Comparison of ENCODE assay signal across 24 cellular contexts in the genomic region with DNA sequence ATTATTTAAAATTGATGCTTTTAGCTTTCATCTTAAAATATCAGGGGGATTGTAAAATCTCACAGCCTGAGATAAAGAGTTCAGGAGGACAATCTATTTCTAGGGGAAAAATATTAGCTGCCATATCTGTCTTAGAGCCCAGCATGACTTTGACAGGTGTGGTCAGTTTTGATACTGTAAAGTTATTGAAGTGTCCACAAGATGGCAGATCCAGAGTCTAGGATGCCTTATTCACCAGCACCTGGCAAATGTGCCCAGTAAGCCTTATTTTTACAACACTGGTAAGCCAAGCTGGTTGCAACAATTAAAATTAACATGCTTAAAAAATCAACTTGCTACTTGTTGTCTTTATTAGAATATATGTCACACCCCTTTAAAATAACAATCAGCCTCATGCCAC.
DNase-seq lines count a peak whose midpoint lies in the region; ATAC-seq, FAIRE-seq and TF ChIP-seq lines count a peak whose summit lies in the region.
"Had no signal": no experiment of that assay in that cellular context is flagged by ENCODE, and none has a peak within 500 bp of the region (broad histone marks: within the 10 kb centered on the region; RNA-seq: fewer than 3 reads in every experiment).

No MANE protein-coding gene starts in this region.

- no peak overlapping the region for H3K9ac ChIP-seq in Loucy (ENCODE audit: low read depth, low read length, poor library complexity, severe bottlenecking)
- no peak overlapping the region for H3K9ac ChIP-seq in keratinocyte (ENCODE audit: control insufficient read depth, extremely low read depth, insufficient read depth, low read length)

- H2AFZ ChIP-seq in Loucy (ENCODE audit: low read length) (no peak overlapping the region), keratinocyte (ENCODE audit: control insufficient read depth, low read length) (no peak overlapping the region)

- H3K79me2 ChIP-seq in Loucy (ENCODE audit: insufficient read depth, low read length): no peaks in the 10 kb centered on the region
- H3K79me2 ChIP-seq in keratinocyte (ENCODE audit: control insufficient read depth, insufficient read depth, low read length): no peaks in the 10 kb centered on the region

- H3K4me3 ChIP-seq in Loucy (ENCODE audit: low read length, poor library complexity, severe bottlenecking) (no peak overlapping the region), RWPE2 (ENCODE audit: severe bottlenecking) (no peak overlapping the region), keratinocyte (ENCODE audit: control insufficient read depth in 2 of 3, extremely low read depth in 1 of 3, insufficient read depth in 2 of 3, low read depth in 1 of 3, low read length in 3 of 3) (no peak overlapping the region)
- H3K4me3 ChIP-seq: HAP-1, heart right ventricle, pancreas, right atrium auricular region, upper lobe of left lung had no signal

- ATAC-seq in RWPE2 (ENCODE audit: low read depth): no peak
- ATAC-seq: activated CD8-positive, alpha-beta memory T cell treated with anti-CD3 and anti-CD28 coated beads, Interleukin-2, amount 10 ng/mL, durations not matched to agents 7 days and 5 days; heart right ventricle; left ventricle myocardium superior; pancreas had no signal

- H3K4me2 ChIP-seq in Loucy (ENCODE audit: low read depth, low read length, poor library complexity, severe bottlenecking) (no peak overlapping the region), keratinocyte (ENCODE audit: control insufficient read depth, extremely low read depth, insufficient read depth, low read depth, low read length) (no peak overlapping the region)

- H3K9me2 ChIP-seq in Loucy (replicated peaks; ENCODE audit: low read depth, low read length): no peaks in the 10 kb centered on the region

- no peaks in the 10 kb centered on the region for H3F3A ChIP-seq in Loucy (ENCODE audit: low read depth)

- no peaks in the 10 kb centered on the region for H3K27me3 ChIP-seq in Loucy (ENCODE audit: insufficient read depth, low read length, poor library complexity, severe bottlenecking)
- H3K27me3 ChIP-seq in RWPE2 (ENCODE audit: insufficient read depth, poor library complexity, severe bottlenecking): no peaks in the 10 kb centered on the region
- H3K27me3 ChIP-seq in keratinocyte (ENCODE audit: control insufficient read depth, extremely low read depth, insufficient read depth, low read length): no peaks in the 10 kb centered on the region
- H3K27me3 ChIP-seq: heart right ventricle, pancreas, right atrium auricular region, upper lobe of left lung had no signal

- H3K36me3 ChIP-seq in Loucy (ENCODE audit: insufficient read depth, low read length) (no peaks in the 10 kb centered on the region), RWPE2 (ENCODE audit: low read depth) (no peaks in the 10 kb centered on the region), keratinocyte (ENCODE audit: control insufficient read depth in 2 of 2, extremely low read depth in 1 of 2, insufficient read depth in 2 of 2, low read length in 2 of 2) (no peaks in the 10 kb centered on the region)
- H3K36me3 ChIP-seq: HAP-1, heart right ventricle, pancreas, right atrium auricular region, upper lobe of left lung had no signal

- H3K27ac ChIP-seq in RWPE2 (ENCODE audit: poor library complexity, severe bottlenecking): no peak overlapping the region
- no peak overlapping the region for H3K27ac ChIP-seq in keratinocyte (ENCODE audit: control insufficient read depth, insufficient read depth, low read length)
- H3K27ac ChIP-seq: heart right ventricle, pancreas, right atrium auricular region, upper lobe of left lung had no signal

- H3K9me3 ChIP-seq in Loucy (ENCODE audit: insufficient read depth, low read depth, low read length): no peaks in the 10 kb centered on the region
- H3K9me3 ChIP-seq in RWPE2 (ENCODE audit: severe bottlenecking): no peaks in the 10 kb centered on the region
- no peaks in the 10 kb centered on the region for H3K9me3 ChIP-seq in keratinocyte (ENCODE audit: control insufficient read depth, low read depth, low read length)
- H3K9me3 ChIP-seq: Caco-2, HAP-1, heart right ventricle, pancreas, right atrium auricular region, upper lobe of left lung had no signal

- TF ChIP-seq CTCF in Loucy (conservative IDR thresholded peaks at IDR 0.05; ENCODE audit: low read length) (peak; percentile 29; the same call in 1 of the 2 replicates), RWPE2 (IDR thresholded peaks at IDR 0.05; ENCODE audit: poor library complexity, severe bottlenecking) (peak; percentile 13), keratinocyte (optimal IDR thresholded peaks at IDR 0.05 in 1 of 3, IDR thresholded peaks at IDR 0.05 in 1 of 3, conservative IDR thresholded peaks at IDR 0.05 in 1 of 3; ENCODE audit: extremely low read depth in 1 of 3, insufficient read depth in 2 of 3, low read length in 3 of 3) (peak in 2 of 3 experiments; percentile 13 to 27)

- no peaks in the 10 kb centered on the region for H3K9me1 ChIP-seq in keratinocyte (ENCODE audit: control insufficient read depth, extremely low read depth, insufficient read depth, low read length)

- dilution Hi-C loops in keratinocyte (cut with MboI; ENCODE audit: extremely low pct_ligation_motif_present, low sequenced_read_pairs): no loop called here

- no peaks in the 10 kb centered on the region for H3K4me1 ChIP-seq in Loucy (ENCODE audit: insufficient read depth, low read length, poor library complexity, severe bottlenecking)
- no peaks in the 10 kb centered on the region for H3K4me1 ChIP-seq in RWPE2 (ENCODE audit: insufficient read depth, poor library complexity, severe bottlenecking)
- H3K4me1 ChIP-seq in keratinocyte (ENCODE audit: control insufficient read depth, extremely low read depth, insufficient read depth, low read length): peaks cover 3% of the 10 kb centered on the region
- H3K4me1 ChIP-seq: Caco-2, HAP-1, heart right ventricle, pancreas, right atrium auricular region, upper lobe of left lung had no signal

- DNase-seq in DMS53 (lab: John Stamatoyannopoulos, UW) (peak; percentile 37), DMS53 treated with DMSO at 0.1 percent for 48 hours (lab: John Stamatoyannopoulos, UW; ENCODE audit: unreplicated experiment) (no peak), RWPE2 (ENCODE audit: low spot score) (no peak), keratinocyte (ENCODE audit: low read depth, low spot score) (no peak), NCI-H2227 (lab: John Stamatoyannopoulos, UW; ENCODE audit: unreplicated experiment) (no peak)
- no peak for DNase-seq in stimulated activated naive CD4-positive, alpha-beta T cell (lab: John Stamatoyannopoulos, UW)
- DNase-seq in activated CD4-positive, alpha-beta T cell treated with anti-CD3 and anti-CD28 coated beads for 1 hour: no peak
- DNase-seq: activated CD4-positive, alpha-beta T cell treated with anti-CD3 and anti-CD28 coated beads, Interleukin-2, amount 10 ng/mL, durations not matched to agents 24 days and 14 days; activated CD8-positive, alpha-beta memory T cell treated with anti-CD3 and anti-CD28 coated beads, Interleukin-2, amount 10 ng/mL, durations not matched to agents 7 days and 5 days; activated naive CD4-positive, alpha-beta T cell treated with anti-CD3 and anti-CD28 coated beads, Interleukin-2, amount 50 U/mL, for 16 hours; anterior cingulate cortex; Caco-2; caudate nucleus; heart right ventricle; left ventricle myocardium superior; NCI-H1930; NCI-H345; NK-92 treated with Interleukin-12 subunit alpha and Interleukin-12 subunit beta, amount 100 ng/mL, for 24 hours; pancreas; stimulated activated CD4-positive, alpha-beta T cell treated with anti-CD3 and anti-CD28 coated beads, Interleukin-12 subunit alpha, Interleukin-12 subunit beta, amount 100 ng/mL, for 4 hours had no signal

- no peak for FAIRE-seq in keratinocyte (lab: Jason Lieb, UNC)
- FAIRE-seq: pancreas had no signal

- H4K20me1 ChIP-seq in Loucy (ENCODE audit: insufficient read depth, low read length, poor library complexity, severe bottlenecking): no peaks in the 10 kb centered on the region
- no peaks in the 10 kb centered on the region for H4K20me1 ChIP-seq in keratinocyte (ENCODE audit: control insufficient read depth, extremely low read depth, insufficient read depth, low read length)
